9 cellular contexts compared by ENCODE assay signal in genomic region chr19:947707-948533, GRCh38. TPM values are rescaled to one million over a fixed set of nuclear protein-coding genes. Genes with fewer than 3 reads are reported as not detected.
DNase-seq lines count a peak whose midpoint lies in the region; ATAC-seq and TF ChIP-seq lines count a peak whose summit lies in the region.
"Had no signal": no experiment of that assay in that cellular context is flagged by ENCODE, and none has a peak within 500 bp of the region (broad histone marks: within the 10 kb centered on the region; RNA-seq: fewer than 3 reads in every experiment).

No MANE protein-coding gene starts in this region.

- in situ Hi-C loops in GM18951 (cut with MboI; ENCODE audit: low sequenced_read_pairs, unreplicated experiment): no loop called here

- intact Hi-C loops in psoas muscle (cut with DNase I): no loop called here

- no peak overlapping the region for H3K4me3 ChIP-seq in SU-DHL-6 (ENCODE audit: insufficient read depth, low read length, poor library complexity, severe bottlenecking)
- H3K4me3 ChIP-seq in psoas muscle: no peak overlapping the region
- no peak overlapping the region for H3K4me3 ChIP-seq in MM.1S (ENCODE audit: low read length)
- H3K4me3 ChIP-seq: body of pancreas had no signal

- no peaks in the 10 kb centered on the region for H3K4me1 ChIP-seq in psoas muscle
- H3K4me1 ChIP-seq in MM.1S (ENCODE audit: low read length): no peaks in the 10 kb centered on the region

- no peaks in the 10 kb centered on the region for H3K36me3 ChIP-seq in SU-DHL-6 (ENCODE audit: low read length)
- H3K36me3 ChIP-seq in psoas muscle (ENCODE audit: insufficient read depth in 1 of 2, low read depth in 1 of 2): no peaks in the 10 kb centered on the region
- H3K36me3 ChIP-seq in MM.1S (replicated peaks; ENCODE audit: insufficient read depth, low read length): no peaks in the 10 kb centered on the region

- TF ChIP-seq CTCF in SU-DHL-6 (IDR thresholded peaks at IDR 0.05; ENCODE audit: insufficient read depth, low read length, poor library complexity, severe bottlenecking) (no peak), psoas muscle (IDR thresholded peaks at IDR 0.05) (no peak), MM.1S (IDR thresholded peaks at IDR 0.05; ENCODE audit: low read length) (no peak)

- H3K9me3 ChIP-seq in SU-DHL-6 (ENCODE audit: insufficient read depth, low read length): no peaks in the 10 kb centered on the region
- H3K9me3 ChIP-seq in psoas muscle: no peaks in the 10 kb centered on the region
- no peaks in the 10 kb centered on the region for H3K9me3 ChIP-seq in MM.1S (replicated peaks; ENCODE audit: insufficient read depth, low read length)
- H3K9me3 ChIP-seq: body of pancreas had no signal

- no peaks in the 10 kb centered on the region for H3F3A ChIP-seq in SU-DHL-6 (ENCODE audit: insufficient read depth)
- no peaks in the 10 kb centered on the region for H3F3A ChIP-seq in MM.1S (ENCODE audit: insufficient read depth, low read length)

- peak; percentile 36 for TF ChIP-seq POLR2A in GM18951 (IDR thresholded peaks at IDR 0.05; ENCODE audit: extremely low read depth, insufficient read depth, insufficient read length)

- H3K9me2 ChIP-seq in SU-DHL-6 (replicated peaks; ENCODE audit: insufficient read depth, low read length) (no peaks in the 10 kb centered on the region), MM.1S (replicated peaks; ENCODE audit: insufficient read depth, low read length) (no peaks in the 10 kb centered on the region)

- no peak overlapping the region for H3K9ac ChIP-seq in SU-DHL-6 (ENCODE audit: low read length)
- no peak overlapping the region for H3K9ac ChIP-seq in MM.1S (ENCODE audit: low read length)

- H3K79me2 ChIP-seq in SU-DHL-6 (ENCODE audit: insufficient read depth, low read length): no peaks in the 10 kb centered on the region
- peaks cover 24% of the 10 kb centered on the region for H3K79me2 ChIP-seq in MM.1S (ENCODE audit: low read length)

- peak; percentile 66 to 81 for DNase-seq in psoas muscle
- DNase-seq in MM.1S: no peak
- no peak for DNase-seq in HT-29 (ENCODE audit: low spot score)
- DNase-seq in NCI-H524 (lab: John Stamatoyannopoulos, UW): no peak
- DNase-seq in activated gamma-delta T cell treated with Interleukin-2 at 50 U/mL for 16 hours: no peak

- H3K27me3 ChIP-seq in SU-DHL-6 (ENCODE audit: low read length) (no peaks in the 10 kb centered on the region), psoas muscle (ENCODE audit: insufficient read depth in 3 of 3, low read length in 2 of 3) (peaks cover 0 to 5% (median 3%) of the 10 kb centered on the region in 3 donors), MM.1S (replicated peaks; ENCODE audit: insufficient read depth, low read length) (no peaks in the 10 kb centered on the region)
- H3K27me3 ChIP-seq: body of pancreas had no signal

- peak overlapping the region; percentile 5 for H3K4me2 ChIP-seq in SU-DHL-6 (ENCODE audit: low read depth, low read length, poor library complexity, severe bottlenecking)
- no peak overlapping the region for H3K4me2 ChIP-seq in MM.1S (ENCODE audit: low read depth, low read length)

- ATAC-seq in HG02943 (IDR thresholded peaks at IDR 0.05; ENCODE audit: low read depth, unreplicated experiment): peak; percentile 58
- peak; percentile 35 to 55 (median 40) for ATAC-seq in psoas muscle
- ATAC-seq: body of pancreas had no signal

- H3K27ac ChIP-seq in SU-DHL-6 (ENCODE audit: low read depth, low read length) (no peak overlapping the region), psoas muscle (no peak overlapping the region), MM.1S (ENCODE audit: low read length) (no peak overlapping the region)
- H3K27ac ChIP-seq: body of pancreas had no signal

- WGBS in psoas muscle, 3 donors: 75 to 81% (median 77%) methylated on average over 38 to 46 of the region's 46 CpGs

- no peak overlapping the region for H2AFZ ChIP-seq in SU-DHL-6 (ENCODE audit: low read depth, low read length, severe bottlenecking)
- no peak overlapping the region for H2AFZ ChIP-seq in MM.1S (ENCODE audit: low read length)

- H4K20me1 ChIP-seq in SU-DHL-6 (ENCODE audit: low read depth, low read length) (no peaks in the 10 kb centered on the region), MM.1S (ENCODE audit: insufficient read depth, low read length) (no peaks in the 10 kb centered on the region)

RNA-seq across cellular contexts. Expression of gene ARID3A, which starts 22.1 kb away (rescaled TPM):
- total RNA-seq in psoas muscle: 1 to 10 TPM; 4.2 to 6.7 (median 4.9) TPM
- polyA plus RNA-seq in psoas muscle: 1 to 10 TPM; 2.3 to 4.2 (median 3.2) TPM
- 10.4 and 11.8 TPM in 2 replicates for total RNA-seq in HT-29 (2014; rRNA removed; shearing (Covaris generic))

RNA-seq across cellular contexts. Expression of gene KISS1R, which starts 30.8 kb away (rescaled TPM):
- total RNA-seq in psoas muscle: not detected
- under 1 TPM in 1 of 3 donors, not detected in 2; 0.16 TPM for polyA plus RNA-seq in psoas muscle
- not detected in 2 replicates for total RNA-seq in HT-29 (2014; rRNA removed; shearing (Covaris generic))

RNA-seq across cellular contexts. Expression of gene R3HDM4, which starts 34.9 kb away (rescaled TPM):
- 10 to 100 TPM; 17.8 to 56.8 (median 50.6) TPM for total RNA-seq in psoas muscle
- 10 to 100 TPM; 37.4 to 92.0 (median 60.8) TPM for polyA plus RNA-seq in psoas muscle
- total RNA-seq in HT-29 (2014; rRNA removed; shearing (Covaris generic)): 37.7 and 51.4 TPM in 2 replicates

RNA-seq across cellular contexts. Expression of gene WDR18, which starts 36.2 kb away (rescaled TPM):
- total RNA-seq in psoas muscle: 10 to 100 TPM; 17.4 to 28.0 (median 20.3) TPM
- 10 to 100 TPM; 30.8 to 77.9 (median 39.0) TPM for polyA plus RNA-seq in psoas muscle
- total RNA-seq in HT-29 (2014; rRNA removed; shearing (Covaris generic)): 172 and 186 TPM in 2 replicates

RNA-seq across cellular contexts. Expression of gene GRIN3B, which starts 52.3 kb away (rescaled TPM):
- under 1 TPM in 1 of 4 donors, not detected in 3; 0.16 TPM for total RNA-seq in psoas muscle
- polyA plus RNA-seq in psoas muscle: under 1 TPM in 1 of 3 donors, not detected in 2; 0.01 TPM
- total RNA-seq in HT-29 (2014; rRNA removed; shearing (Covaris generic)): not detected in 2 replicates

Comparison
In these comparisons a context has a peak if more than half of its experiments do, and no peak if none do; other contexts are left out.
1. DNase-seq: peak in psoas muscle (2 of 2); none in MM.1S (single experiment), HT-29 (single experiment), NCI-H524 (0 of 2) and activated gamma-delta T cell treated with Interleukin-2 at 50 U/mL for 16 hours (single experiment).